ENCODE assay signal across 16 cellular contexts in the genomic region with DNA sequence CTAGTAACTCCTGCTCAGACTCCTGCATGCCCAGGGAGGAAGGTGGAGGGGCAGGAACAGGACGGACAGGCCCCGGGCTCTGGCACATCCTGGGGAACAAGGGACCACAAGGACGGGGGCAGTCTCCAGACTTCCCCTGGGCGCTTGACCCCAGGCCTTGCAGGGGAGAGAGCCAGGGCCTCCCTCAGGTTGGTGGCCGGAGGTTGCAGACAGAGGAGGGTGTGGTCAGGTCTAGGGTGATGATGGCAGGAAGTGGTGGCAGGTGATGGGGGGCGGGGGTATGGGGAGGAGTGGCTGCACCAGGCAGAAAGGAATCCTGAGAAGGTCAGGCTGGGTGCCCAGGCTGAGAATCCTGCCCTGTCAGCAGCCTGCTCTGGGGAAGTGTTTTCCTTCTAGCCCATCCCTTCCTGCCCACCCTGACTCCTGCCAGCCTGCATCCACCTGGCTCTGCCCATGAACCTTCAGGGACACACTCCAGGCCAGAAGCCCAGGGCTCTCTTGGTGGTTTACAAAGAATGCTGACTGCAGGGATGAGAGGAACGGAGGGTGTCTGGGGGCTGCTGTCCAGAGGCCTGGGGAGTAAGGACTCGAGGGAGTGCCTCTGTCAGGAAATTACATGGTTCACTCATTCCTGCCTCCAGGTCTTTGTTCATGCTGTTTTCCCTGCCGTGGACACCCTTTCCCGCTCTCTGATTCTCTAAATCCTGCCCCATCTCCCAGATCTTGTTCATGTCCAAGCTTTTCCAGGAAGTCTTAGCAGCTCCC. TPM values are rescaled to one million over a fixed set of nuclear protein-coding genes. Genes with fewer than 3 reads are reported as not detected.
A peak's percentile ranks its signal among the peaks of the same experiment; 100 is the strongest.
DNase-seq lines count a peak whose midpoint lies in the region; ATAC-seq, FAIRE-seq and TF ChIP-seq lines count a peak whose summit lies in the region.
"Had no signal": no experiment of that assay in that cellular context is flagged by ENCODE, and none has a peak within 500 bp of the region (broad histone marks: within the 10 kb centered on the region; RNA-seq: fewer than 3 reads in every experiment).

No MANE protein-coding gene starts in this region.

- no peak for FAIRE-seq in D721Med (lab: Jason Lieb, UNC)

- no peaks in the 10 kb centered on the region for H3K27me3 ChIP-seq in right cardiac atrium (ENCODE audit: control insufficient read depth, insufficient read depth)
- H3K27me3 ChIP-seq in vagina, result no peaks in the 10 kb centered on the region
- H3K27me3 ChIP-seq: BLaER1, heart left ventricle, Peyer's patch, tibial nerve had no signal

- intact Hi-C loops in Right ventricle myocardium superior (cut with DNase I), result no loop called here
- intact Hi-C loops in right cardiac atrium (cut with DNase I), result no loop called here
- intact Hi-C loops in vagina (cut with DNase I), result no loop called here

- H3K9me3 ChIP-seq in right cardiac atrium (ENCODE audit: control insufficient read depth, low read length), result no peaks in the 10 kb centered on the region
- H3K9me3 ChIP-seq in vagina, result no peaks in the 10 kb centered on the region
- H3K9me3 ChIP-seq: BLaER1, heart left ventricle, Peyer's patch, tibial nerve had no signal

- ATAC-seq in Right ventricle myocardium superior (ENCODE audit: poor library complexity), result no peak
- no peak for ATAC-seq in right cardiac atrium
- ATAC-seq in GM19328 (IDR thresholded peaks at IDR 0.05; ENCODE audit: unreplicated experiment), result no peak
- ATAC-seq: activated naive CD8-positive, alpha-beta T cell treated with anti-CD3 and anti-CD28 coated beads, Interleukin-2, amount 50 U/mL, for 24 hours had no signal

- DNase-seq in Right ventricle myocardium superior, result peak; percentile 36
- DNase-seq in right cardiac atrium, result no peak
- no peak for DNase-seq in RWPE1 (ENCODE audit: low spot score)
- peak; percentile 88 for DNase-seq in islet precursor cell
- DNase-seq in vagina (ENCODE audit: extremely low spot score in 2 of 2), result no peak
- DNase-seq in mesenteric fat pad (ENCODE audit: low spot score), result no peak
- DNase-seq in D721Med (ENCODE audit: insufficient read length, low spot score), result no peak
- DNase-seq: activated naive CD8-positive, alpha-beta T cell treated with anti-CD3 and anti-CD28 coated beads, Interleukin-2, amount 50 U/mL, for 24 hours; effector CD8-positive, alpha-beta T cell; NCI-H1694 treated with DMSO at 0.1 percent for 48 hours had no signal

- peaks cover 7% of the 10 kb centered on the region for H3K4me1 ChIP-seq in right cardiac atrium (ENCODE audit: control insufficient read depth, insufficient read depth, low read length)
- H3K4me1 ChIP-seq in vagina, result peaks cover 35% of the 10 kb centered on the region

- WGBS in right cardiac atrium, result 70% methylated on average over 10 of the region's 10 CpGs

- H3K4me3 ChIP-seq in right cardiac atrium (ENCODE audit: low read length) (no peak overlapping the region), vagina (no peak overlapping the region)
- H3K4me3 ChIP-seq: BLaER1, heart left ventricle, lung, Peyer's patch, tibial nerve had no signal

- H3K36me3 ChIP-seq in vagina, result no peaks in the 10 kb centered on the region
- H3K36me3 ChIP-seq: BLaER1, Peyer's patch had no signal

- TF ChIP-seq CTCF in RWPE1 (conservative IDR thresholded peaks at IDR 0.05; ENCODE audit: low read depth) (no peak), vagina (IDR thresholded peaks at IDR 0.05) (no peak), D721Med (IDR thresholded peaks at IDR 0.05; ENCODE audit: insufficient read depth, missing control alignments) (no peak)

- TF ChIP-seq POLR2A in vagina (IDR thresholded peaks at IDR 0.05), result no peak

- no peak overlapping the region for H3K27ac ChIP-seq in right cardiac atrium (ENCODE audit: low read length)
- H3K27ac ChIP-seq in RWPE1, result peak overlapping the region; percentile 14; the same call in 1 of the 2 replicates
- peak overlapping the region; percentile 72 for H3K27ac ChIP-seq in vagina

- POLR2A ChIA-PET in RWPE1 (lab: Yijun Ruan, JAX; ENCODE audit: low non-redundant PET), result no interaction called here

- CTCF ChIA-PET in RWPE1 (lab: Yijun Ruan, JAX), result interaction anchor here (0.5 to 1.3 kb wide), 2 partner anchors 31 to 409 kb away, joined by 3 read pairs; no protein-coding TSS in a partner anchor

RNA-seq across cellular contexts. Expression of a gene that starts 15.8 kb away (rescaled TPM):
- total RNA-seq in Right ventricle myocardium superior, result 14.6 TPM
- total RNA-seq in right cardiac atrium, result 10 to 100 TPM; 17.4 to 41.0 (median 18.6) TPM
- polyA plus RNA-seq in right cardiac atrium, result 29.8 TPM
- 29.0 TPM for total RNA-seq in vagina
- 14.0 TPM for total RNA-seq in mesenteric fat pad

RNA-seq across cellular contexts. Expression of a gene that starts 50.0 kb away (rescaled TPM):
- total RNA-seq in Right ventricle myocardium superior (26.8 TPM), right cardiac atrium (10 to 100 TPM; 14.9 to 19.0 (median 17.8) TPM), vagina (15.0 TPM), mesenteric fat pad (18.6 TPM)
- polyA plus RNA-seq in right cardiac atrium, result 24.3 TPM

RNA-seq across cellular contexts. Expression of a gene that starts 52.5 kb away (rescaled TPM):
- total RNA-seq in Right ventricle myocardium superior, result 18.2 TPM
- 10 to 100 TPM; 21.9 to 35.4 (median 26.6) TPM for total RNA-seq in right cardiac atrium
- 18.1 TPM for polyA plus RNA-seq in right cardiac atrium
- 107 TPM for total RNA-seq in vagina
- total RNA-seq in mesenteric fat pad, result 92.3 TPM

Comparison
In these comparisons a context has a peak if more than half of its experiments do, and no peak if none do; other contexts are left out.
1. DNase-seq: peak in Right ventricle myocardium superior (single experiment) and islet precursor cell (single experiment); none in right cardiac atrium (0 of 3), RWPE1 (single experiment), vagina (0 of 2), mesenteric fat pad (single experiment) and D721Med (single experiment).